In the genomic region with DNA sequence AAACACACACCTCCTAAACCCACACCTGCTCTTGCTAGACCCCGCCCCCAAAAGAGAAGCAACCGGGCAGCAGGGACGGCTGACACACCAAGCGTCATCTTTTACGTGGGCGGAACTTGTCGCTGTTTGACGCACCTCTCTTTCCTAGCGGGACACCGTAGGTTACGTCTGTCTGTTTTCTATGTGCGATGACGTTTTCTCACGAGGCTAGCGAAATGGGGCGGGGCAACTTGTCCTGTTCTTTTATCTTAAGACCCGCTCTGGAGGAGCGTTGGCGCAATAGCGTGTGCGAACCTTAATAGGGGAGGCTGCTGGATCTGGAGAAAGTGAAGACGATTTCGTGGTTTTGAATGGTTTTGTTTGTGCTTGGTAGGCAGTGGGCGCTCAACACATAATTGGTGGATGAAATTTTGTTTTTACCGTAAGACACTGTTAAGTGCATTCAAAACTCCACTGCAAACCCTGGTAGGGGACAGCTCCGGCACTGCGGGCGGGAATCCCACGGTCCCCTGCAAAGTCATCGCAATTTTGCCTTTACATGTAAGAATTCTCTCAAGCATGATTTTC, we compare ENCODE assay signal across 1 cellular context.
TF ChIP-seq lines count a peak whose summit lies in the region.

No MANE protein-coding gene starts in this region.

TF ChIP-seq in SK-N-SH, 30 proteins besides CTCF, POLR2A, EP300 and RAD21 (continued from another document):
- TF ChIP-seq, protein P1, sequence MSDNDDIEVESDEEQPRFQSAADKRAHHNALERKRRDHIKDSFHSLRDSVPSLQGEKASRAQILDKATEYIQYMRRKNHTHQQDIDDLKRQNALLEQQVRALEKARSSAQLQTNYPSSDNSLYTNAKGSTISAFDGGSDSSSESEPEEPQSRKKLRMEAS (IDR thresholded peaks at IDR 0.05; ENCODE audit: low read depth): peak; percentile 96
- TF ChIP-seq RCOR1 (IDR thresholded peaks at IDR 0.05; ENCODE audit: low read length): peak; percentile 54; the same call in 1 of the 2 replicates
- TF ChIP-seq MXI1 (IDR thresholded peaks at IDR 0.05; ENCODE audit: low read depth, low read length): peak; percentile 72; the same call in 1 of the 2 replicates
- TF ChIP-seq FOXJ3 (CRISPR knock-in tag; IDR thresholded peaks at IDR 0.05): 0 out of 2 replicates have a peak, but pooled peaks have one; percentile 32
- peak; percentile 37; the same call in 1 of the 2 replicates for TF ChIP-seq FOSL2 (IDR thresholded peaks at IDR 0.05; ENCODE audit: borderline replicate concordance, low read depth)
- TF ChIP-seq, protein P2, sequence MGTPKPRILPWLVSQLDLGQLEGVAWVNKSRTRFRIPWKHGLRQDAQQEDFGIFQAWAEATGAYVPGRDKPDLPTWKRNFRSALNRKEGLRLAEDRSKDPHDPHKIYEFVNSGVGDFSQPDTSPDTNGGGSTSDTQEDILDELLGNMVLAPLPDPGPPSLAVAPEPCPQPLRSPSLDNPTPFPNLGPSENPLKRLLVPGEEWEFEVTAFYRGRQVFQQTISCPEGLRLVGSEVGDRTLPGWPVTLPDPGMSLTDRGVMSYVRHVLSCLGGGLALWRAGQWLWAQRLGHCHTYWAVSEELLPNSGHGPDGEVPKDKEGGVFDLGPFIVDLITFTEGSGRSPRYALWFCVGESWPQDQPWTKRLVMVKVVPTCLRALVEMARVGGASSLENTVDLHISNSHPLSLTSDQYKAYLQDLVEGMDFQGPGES (IDR thresholded peaks at IDR 0.05; ENCODE audit: low read depth, low read length): no peak
- peak; percentile 76; the same call in 1 of the 2 replicates for TF ChIP-seq TAF1 (IDR thresholded peaks at IDR 0.05; ENCODE audit: borderline replicate concordance, low read depth, low read length)
- no peak for TF ChIP-seq REST (IDR thresholded peaks at IDR 0.05; ENCODE audit: low read depth, low read length)
- peak; percentile 72 for TF ChIP-seq GABPA (IDR thresholded peaks at IDR 0.05; ENCODE audit: low read depth)
- no peak for TF ChIP-seq FOXM1 (IDR thresholded peaks at IDR 0.05; ENCODE audit: low read depth)
- no peak for TF ChIP-seq USF2 (IDR thresholded peaks at IDR 0.05; ENCODE audit: borderline replicate concordance, low read depth, low read length)
- TF ChIP-seq TCF12 (IDR thresholded peaks at IDR 0.05): peak; percentile 58
- peak; percentile 96 for TF ChIP-seq ELF1 (IDR thresholded peaks at IDR 0.05)
- TF ChIP-seq GATA2 (CRISPR knock-in tag; IDR thresholded peaks at IDR 0.05): peak; percentile 18; the same call in 1 of the 2 replicates
- no peak for TF ChIP-seq MEF2A (IDR thresholded peaks at IDR 0.05; ENCODE audit: borderline replicate concordance, low read depth)
- peak; percentile 97 for TF ChIP-seq CHD2 (IDR thresholded peaks at IDR 0.05; ENCODE audit: low read length, partially characterized antibody)
